ENCODE assay signal across 30 cellular contexts in the genomic region with DNA sequence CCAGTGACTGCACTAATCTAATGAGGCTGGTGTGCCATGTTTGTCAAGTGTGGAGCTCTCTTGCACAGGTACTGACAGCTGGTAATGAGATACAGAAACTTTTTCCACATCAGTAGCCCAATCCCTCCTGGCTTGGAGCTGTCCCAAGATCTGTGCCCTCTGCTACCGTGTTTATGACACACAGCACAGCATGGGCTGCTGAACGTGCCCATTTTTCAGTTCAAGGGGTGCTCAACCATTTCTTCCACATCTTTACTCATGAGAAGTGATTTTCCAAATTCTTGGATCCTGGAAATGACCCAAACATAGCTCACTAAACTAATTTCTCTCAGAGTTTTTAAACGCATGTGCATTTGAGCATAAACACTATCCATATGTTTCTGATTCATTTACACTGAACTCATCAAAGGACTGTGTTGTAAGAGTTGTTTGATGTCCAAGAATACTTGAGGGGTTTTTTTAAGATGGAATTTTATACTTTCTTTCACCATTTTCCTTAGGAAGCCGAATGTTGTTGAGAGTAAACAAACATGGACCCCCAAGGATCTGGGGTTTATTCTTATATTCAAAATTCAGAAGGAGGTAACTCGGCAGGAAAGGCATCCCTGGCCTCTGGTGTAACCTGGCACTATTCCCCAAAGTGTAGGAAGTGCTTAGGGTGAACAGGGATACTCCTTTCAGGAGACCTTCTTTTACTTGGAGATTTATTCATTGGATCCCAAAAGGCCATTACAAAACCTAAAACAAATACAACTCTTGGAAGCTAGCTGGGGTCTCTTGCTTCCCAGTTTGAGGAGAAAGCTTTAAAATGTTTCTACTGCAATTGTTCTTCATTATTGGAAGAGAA.
DNase-seq lines count a peak whose midpoint lies in the region; ATAC-seq and TF ChIP-seq lines count a peak whose summit lies in the region.
"Had no signal": no experiment of that assay in that cellular context is flagged by ENCODE, and none has a peak within 500 bp of the region (broad histone marks: within the 10 kb centered on the region; RNA-seq: fewer than 3 reads in every experiment).

No MANE protein-coding gene starts in this region.

- ATAC-seq in naive thymus-derived CD4-positive, alpha-beta T cell, result no peak
- ATAC-seq in HG02870 (IDR thresholded peaks at IDR 0.05; ENCODE audit: unreplicated experiment), result no peak
- ATAC-seq in right cardiac atrium, result no peak
- ATAC-seq: A549; activated CD8-positive, alpha-beta T cell treated with anti-CD3 and anti-CD28 coated beads, Interleukin-2, amount 10 ng/mL, durations not matched to agents 7 days and 5 days; body of pancreas; left colon; stimulated activated naive B cell treated with anti-CD40 and anti-IgM and Interleukin-4, amounts not matched to agents 10 μg/mL and 1 μg/mL and 100 μg/mL, for 72 hours had no signal

- H3K27me3 Mint-ChIP-seq in Caco-2 (ENCODE audit: insufficient read depth, unreplicated experiment), result no peaks in the 10 kb centered on the region
- peaks cover 0 to 5% (median 0%) of the 10 kb centered on the region in 5 donors for H3K27me3 Mint-ChIP-seq in naive thymus-derived CD4-positive, alpha-beta T cell
- H3K27me3 Mint-ChIP-seq: activated naive CD8-positive, alpha-beta T cell treated with anti-CD3 and anti-CD28 coated beads, Interleukin-2, amount 10 ng/mL, durations not matched to agents 7 days and 5 days; stimulated activated naive B cell treated with anti-CD40 and anti-IgM and Interleukin-4, amounts not matched to agents 10 μg/mL and 1 μg/mL and 100 μg/mL, for 72 hours had no signal

- H3K36me3 ChIP-seq in Caco-2 (ENCODE audit: control insufficient read depth, insufficient read depth, low read length) (no peaks in the 10 kb centered on the region), HUES64 (ENCODE audit: insufficient read depth, low read length) (no peaks in the 10 kb centered on the region)
- H3K36me3 ChIP-seq in naive thymus-derived CD4-positive, alpha-beta T cell (ENCODE audit: control insufficient read depth in 2 of 3, insufficient read depth in 3 of 3, low read length in 3 of 3), result no peaks in the 10 kb centered on the region
- H3K36me3 ChIP-seq: BE2C, HAP-1, spleen, vagina had no signal

- no peak for TF ChIP-seq CTCF in Caco-2 (IDR thresholded peaks at IDR 0.05; ENCODE audit: insufficient read depth in 1 of 2, low read depth in 1 of 2, low read length in 1 of 2, severe bottlenecking in 1 of 2, unreplicated experiment in 1 of 2)
- TF ChIP-seq CTCF in astrocyte of the cerebellum (IDR thresholded peaks at IDR 0.05; ENCODE audit: low read depth, low read length, missing control alignments), result no peak

- peak overlapping the region; percentile 54 for H3K27ac Mint-ChIP-seq in Caco-2 (ENCODE audit: unreplicated experiment)
- no peak overlapping the region for H3K27ac Mint-ChIP-seq in naive thymus-derived CD4-positive, alpha-beta T cell
- H3K27ac Mint-ChIP-seq: activated CD8-positive, alpha-beta T cell treated with anti-CD3 and anti-CD28 coated beads, Interleukin-2, amount 10 ng/mL, durations not matched to agents 7 days and 5 days; activated naive CD8-positive, alpha-beta T cell treated with anti-CD3 and anti-CD28 coated beads, Interleukin-2, amount 10 ng/mL, durations not matched to agents 7 days and 5 days; IgD-negative memory B cell; memory B cell; stimulated activated naive B cell treated with anti-CD40 and anti-IgM and Interleukin-4, amounts not matched to agents 10 μg/mL and 1 μg/mL and 100 μg/mL, for 72 hours had no signal

- H3K9me3 ChIP-seq in Caco-2 (no peaks in the 10 kb centered on the region), HUES64 (ENCODE audit: insufficient read depth, low read depth, low read length) (no peaks in the 10 kb centered on the region), right cardiac atrium (ENCODE audit: control insufficient read depth, low read length) (no peaks in the 10 kb centered on the region)
- no peaks in the 10 kb centered on the region for H3K9me3 ChIP-seq in naive thymus-derived CD4-positive, alpha-beta T cell (ENCODE audit: control insufficient read depth in 2 of 3, low read length in 3 of 3)
- H3K9me3 ChIP-seq: A549, BE2C, body of pancreas, HAP-1, SJCRH30, spleen, vagina had no signal

- POLR2A ChIA-PET in Caco-2 (lab: Charles Lee), result no interaction called here
- POLR2A ChIA-PET in naive thymus-derived CD4-positive, alpha-beta T cell (lab: Charles Lee), result no interaction called here

- CTCF ChIA-PET in Caco-2 (lab: Charles Lee), result no interaction called here
- CTCF ChIA-PET in naive thymus-derived CD4-positive, alpha-beta T cell (lab: Charles Lee), result no interaction called here

- no peak overlapping the region for H3K9ac ChIP-seq in HUES64 (ENCODE audit: low read depth, low read length)

- H3K4me1 Mint-ChIP-seq in Caco-2 (ENCODE audit: low read depth, unreplicated experiment), result peaks cover 13% of the 10 kb centered on the region
- no peaks in the 10 kb centered on the region for H3K4me1 Mint-ChIP-seq in naive thymus-derived CD4-positive, alpha-beta T cell
- H3K4me1 Mint-ChIP-seq: activated naive CD8-positive, alpha-beta T cell treated with anti-CD3 and anti-CD28 coated beads, Interleukin-2, amount 10 ng/mL, durations not matched to agents 7 days and 5 days; IgD-negative memory B cell; memory B cell; stimulated activated naive B cell treated with anti-CD40 and anti-IgM and Interleukin-4, amounts not matched to agents 10 μg/mL and 1 μg/mL and 100 μg/mL, for 72 hours had no signal

- no peak overlapping the region for H3K4me3 ChIP-seq in Caco-2 (ENCODE audit: low read depth, low read length)
- H3K4me3 ChIP-seq in HUES64 (ENCODE audit: low read length), result no peak overlapping the region
- H3K4me3 ChIP-seq in astrocyte of the cerebellum (ENCODE audit: low read depth, low read length), result no peak overlapping the region
- H3K4me3 ChIP-seq in naive thymus-derived CD4-positive, alpha-beta T cell (ENCODE audit: low read length), result no peak overlapping the region
- H3K4me3 ChIP-seq in right cardiac atrium (ENCODE audit: low read length), result no peak overlapping the region
- H3K4me3 ChIP-seq: A549, body of pancreas, HAP-1, SJCRH30, spleen, vagina had no signal

- H3K4me3 Mint-ChIP-seq in Caco-2 (ENCODE audit: unreplicated experiment), result no peak overlapping the region
- H3K4me3 Mint-ChIP-seq in naive thymus-derived CD4-positive, alpha-beta T cell, result no peak overlapping the region
- H3K4me3 Mint-ChIP-seq: activated CD8-positive, alpha-beta T cell treated with anti-CD3 and anti-CD28 coated beads, Interleukin-2, amount 10 ng/mL, durations not matched to agents 7 days and 5 days; activated naive CD8-positive, alpha-beta T cell treated with anti-CD3 and anti-CD28 coated beads, Interleukin-2, amount 10 ng/mL, durations not matched to agents 7 days and 5 days; IgD-negative memory B cell; memory B cell; stimulated activated naive B cell treated with anti-CD40 and anti-IgM and Interleukin-4, amounts not matched to agents 10 μg/mL and 1 μg/mL and 100 μg/mL, for 72 hours had no signal

- H3K27ac ChIP-seq in HUES64 (ENCODE audit: low read depth, low read length) (peak overlapping the region; percentile 87), right cardiac atrium (ENCODE audit: low read length) (no peak overlapping the region)
- no peak overlapping the region for H3K27ac ChIP-seq in naive thymus-derived CD4-positive, alpha-beta T cell (ENCODE audit: low read depth, low read length)
- H3K27ac ChIP-seq: A549, body of pancreas, epithelial cell of prostate, SJCRH30, spleen, vagina had no signal

- intact Hi-C loops in Caco-2 (cut with micrococcal nuclease; ENCODE audit: unreplicated experiment), result no loop called here
- intact Hi-C loops in naive thymus-derived CD4-positive, alpha-beta T cell (cut with micrococcal nuclease), result no loop called here
- intact Hi-C loops in right cardiac atrium (cut with DNase I), result no loop called here

- no peaks in the 10 kb centered on the region for H3K27me3 ChIP-seq in Caco-2 (replicated peaks; ENCODE audit: control insufficient read depth, insufficient read depth, low read length)
- peaks cover 18% of the 10 kb centered on the region; the same call in 1 of the 2 replicates for H3K27me3 ChIP-seq in HUES64 (ENCODE audit: insufficient read depth, low read length)
- no peaks in the 10 kb centered on the region for H3K27me3 ChIP-seq in naive thymus-derived CD4-positive, alpha-beta T cell (ENCODE audit: control insufficient read depth in 2 of 2, insufficient read depth in 2 of 2, low read length in 2 of 2)
- no peaks in the 10 kb centered on the region for H3K27me3 ChIP-seq in right cardiac atrium (ENCODE audit: control insufficient read depth, insufficient read depth)
- H3K27me3 ChIP-seq: BE2C, body of pancreas, SJCRH30, spleen, vagina had no signal

- DNase-seq in Caco-2 (no peak), astrocyte of the cerebellum (ENCODE audit: low read depth) (peak; percentile 44), glomerular visceral epithelial cell (ENCODE audit: extremely low spot score) (peak; percentile 90), right cardiac atrium (no peak)
- no peak for DNase-seq in naive thymus-derived CD4-positive, alpha-beta T cell
- no peak for DNase-seq in stimulated activated CD8-positive, alpha-beta memory T cell treated with anti-CD3 and anti-CD28 coated beads, Interleukin-4, amount 100 ng/mL, for 48 hours
- DNase-seq: activated CD4-positive, CD25-positive, alpha-beta regulatory T cell treated with anti-CD3 and anti-CD28 coated beads, Interleukin-2, amount 50 U/mL, for 72 hours; activated CD8-positive, alpha-beta T cell treated with anti-CD3 and anti-CD28 coated beads, Interleukin-2, amount 10 ng/mL, durations not matched to agents 7 days and 5 days; activated effector memory CD4-positive, alpha-beta T cell treated with anti-CD3 and anti-CD28 coated beads, Interleukin-2, amount 50 U/mL, for 16 hours; activated naive CD8-positive, alpha-beta T cell treated with anti-CD3 and anti-CD28 coated beads, Interleukin-2, amount 10 ng/mL, durations not matched to agents 7 days and 5 days; BE2C; body of pancreas; cerebellar nuclear complex; DMS79 treated with DMSO at 0.1 percent for 48 hours; glutamatergic neuron; left colon; NCI-H1436; SJCRH30; spleen; stimulated activated CD4-positive, alpha-beta T cell treated with anti-CD3 and anti-CD28 coated beads, Interleukin-2, amount 100 ng/mL, for 48 hours; stimulated activated naive B cell treated with anti-CD40 and anti-IgM and Interleukin-4, amounts not matched to agents 10 μg/mL and 1 μg/mL and 100 μg/mL, for 72 hours; T-helper 1 cell had no signal

- peaks cover 5% of the 10 kb centered on the region for H3K36me3 Mint-ChIP-seq in Caco-2 (ENCODE audit: insufficient read depth, unreplicated experiment)
- H3K36me3 Mint-ChIP-seq in naive thymus-derived CD4-positive, alpha-beta T cell, result no peaks in the 10 kb centered on the region
- H3K36me3 Mint-ChIP-seq: activated naive CD8-positive, alpha-beta T cell treated with anti-CD3 and anti-CD28 coated beads, Interleukin-2, amount 10 ng/mL, durations not matched to agents 7 days and 5 days; IgD-negative memory B cell; memory B cell; stimulated activated naive B cell treated with anti-CD40 and anti-IgM and Interleukin-4, amounts not matched to agents 10 μg/mL and 1 μg/mL and 100 μg/mL, for 72 hours had no signal

- H3K9me3 Mint-ChIP-seq in Caco-2 (ENCODE audit: unreplicated experiment), result no peaks in the 10 kb centered on the region
- H3K9me3 Mint-ChIP-seq in naive thymus-derived CD4-positive, alpha-beta T cell, result peaks cover 0 to 4% (median 0%) of the 10 kb centered on the region in 11 donors
- H3K9me3 Mint-ChIP-seq: activated naive CD8-positive, alpha-beta T cell treated with anti-CD3 and anti-CD28 coated beads, Interleukin-2, amount 10 ng/mL, durations not matched to agents 7 days and 5 days; memory B cell; stimulated activated naive B cell treated with anti-CD40 and anti-IgM and Interleukin-4, amounts not matched to agents 10 μg/mL and 1 μg/mL and 100 μg/mL, for 72 hours had no signal

- BruUV-seq in Caco-2 (replicated peaks; lab: Mats Ljungman, UMichigan), result no TSS peak

- no peaks in the 10 kb centered on the region for H3K4me1 ChIP-seq in Caco-2
- H3K4me1 ChIP-seq in HUES64 (ENCODE audit: insufficient read depth, low read length), result peaks cover 40% of the 10 kb centered on the region
- no peaks in the 10 kb centered on the region for H3K4me1 ChIP-seq in naive thymus-derived CD4-positive, alpha-beta T cell (ENCODE audit: control insufficient read depth in 2 of 2, insufficient read depth in 2 of 2, low read length in 2 of 2)
- H3K4me1 ChIP-seq in right cardiac atrium (ENCODE audit: control insufficient read depth, insufficient read depth, low read length), result no peaks in the 10 kb centered on the region
- H3K4me1 ChIP-seq: A549, BE2C, body of pancreas, spleen, vagina had no signal

- WGBS in HUES64, result 49% methylated on average over 5 of the region's 5 CpGs
- 63% methylated on average over 5 of the region's 5 CpGs for WGBS in right cardiac atrium

- in situ Hi-C loops in astrocyte of the cerebellum (cut with HindIII; ENCODE audit: low sequenced_read_pairs), result no loop called here

Comparison
In these comparisons a context has a peak if more than half of its experiments do, and no peak if none do; other contexts are left out.
1. DNase-seq: peak in astrocyte of the cerebellum (single experiment) and glomerular visceral epithelial cell (single experiment); none in Caco-2 (0 of 2), naive thymus-derived CD4-positive, alpha-beta T cell (0 of 9), stimulated activated CD8-positive, alpha-beta memory T cell treated with anti-CD3 and anti-CD28 coated beads, Interleukin-4, amount 100 ng/mL, for 48 hours (single experiment) and right cardiac atrium (0 of 3).